In genomic region chr11:72781063-72781312, GRCh38 we compare ENCODE assay signal across 1 cellular context.
TF ChIP-seq lines count a peak whose summit lies in the region.

No MANE protein-coding gene starts in this region.

TF ChIP-seq in HepG2, 621 proteins besides CTCF, POLR2A, EP300 and RAD21 (continued from another document and continues in another):
- TF ChIP-seq ZNF710 (CRISPR knock-in tag; IDR thresholded peaks at IDR 0.05; ENCODE audit: borderline replicate concordance), result no peak
- no peak for TF ChIP-seq SUZ12 (IDR thresholded peaks at IDR 0.05; ENCODE audit: low read depth, low read length)
- no peak for TF ChIP-seq GABPA (IDR thresholded peaks at IDR 0.05; ENCODE audit: low read depth, low read length)
- TF ChIP-seq GABPA (CRISPR knock-in tag; IDR thresholded peaks at IDR 0.05; ENCODE audit: low read depth), result peak; percentile 35; the same call in 1 of the 2 replicates
- no peak for TF ChIP-seq KLF12 (CRISPR knock-in tag; IDR thresholded peaks at IDR 0.05; ENCODE audit: borderline replicate concordance)
- no peak for TF ChIP-seq JUN (CRISPR knock-in tag; IDR thresholded peaks at IDR 0.05)
- TF ChIP-seq ZBTB25 (CRISPR knock-in tag; IDR thresholded peaks at IDR 0.05), result no peak
- peak; percentile 61; the same call in 1 of the 2 replicates for TF ChIP-seq NFKB2 (CRISPR knock-in tag; IDR thresholded peaks at IDR 0.05; ENCODE audit: borderline replicate concordance)
- no peak for TF ChIP-seq ZNF589 (CRISPR knock-in tag; conservative IDR thresholded peaks at IDR 0.05)
- TF ChIP-seq PBX2 (CRISPR knock-in tag; IDR thresholded peaks at IDR 0.05), result no peak
- TF ChIP-seq PREB (CRISPR knock-in tag; IDR thresholded peaks at IDR 0.05), result no peak
- TF ChIP-seq MLX (CRISPR knock-in tag; IDR thresholded peaks at IDR 0.05), result no peak
- no peak for TF ChIP-seq ZNF451 (CRISPR knock-in tag; IDR thresholded peaks at IDR 0.05)
- no peak for TF ChIP-seq ZNF253 (CRISPR knock-in tag; IDR thresholded peaks at IDR 0.05; ENCODE audit: borderline replicate concordance)
- TF ChIP-seq NR2C2 (CRISPR knock-in tag; IDR thresholded peaks at IDR 0.05; ENCODE audit: borderline replicate concordance), result no peak
- no peak; the same call in 1 of the 2 replicates for TF ChIP-seq SALL1 (CRISPR knock-in tag; IDR thresholded peaks at IDR 0.05)
- TF ChIP-seq ZNF557 (CRISPR knock-in tag; IDR thresholded peaks at IDR 0.05), result no peak
- TF ChIP-seq ZNF251 (CRISPR knock-in tag; IDR thresholded peaks at IDR 0.05), result no peak
- TF ChIP-seq ZNF841 (CRISPR knock-in tag; IDR thresholded peaks at IDR 0.05; ENCODE audit: borderline replicate concordance), result no peak
- TF ChIP-seq ZNF597 (CRISPR knock-in tag; IDR thresholded peaks at IDR 0.05), result no peak
- no peak for TF ChIP-seq ZNF678 (CRISPR knock-in tag; IDR thresholded peaks at IDR 0.05)
- no peak for TF ChIP-seq ZMAT5 (CRISPR knock-in tag; IDR thresholded peaks at IDR 0.05; ENCODE audit: borderline replicate concordance, low read depth)
- no peak for TF ChIP-seq SCMH1 (CRISPR knock-in tag; IDR thresholded peaks at IDR 0.05; ENCODE audit: borderline replicate concordance)
- TF ChIP-seq SMAD3 (CRISPR knock-in tag; IDR thresholded peaks at IDR 0.05), result no peak
- TF ChIP-seq ZNF788 (CRISPR knock-in tag; IDR thresholded peaks at IDR 0.05; ENCODE audit: borderline replicate concordance), result no peak
- TF ChIP-seq ZBTB21 (CRISPR knock-in tag; IDR thresholded peaks at IDR 0.05), result no peak
- no peak for TF ChIP-seq DR1 (CRISPR knock-in tag; IDR thresholded peaks at IDR 0.05)
- TF ChIP-seq ISL2 (CRISPR knock-in tag; IDR thresholded peaks at IDR 0.05), result 0 out of 2 replicates have a peak, but pooled peaks have one; percentile 16
- TF ChIP-seq CCDC6 (CRISPR knock-in tag; IDR thresholded peaks at IDR 0.05), result no peak
- TF ChIP-seq ZNF543 (CRISPR knock-in tag; IDR thresholded peaks at IDR 0.05), result no peak
- no peak for TF ChIP-seq ZFP36L2 (CRISPR knock-in tag; IDR thresholded peaks at IDR 0.05)
- TF ChIP-seq ZSCAN22 (CRISPR knock-in tag; IDR thresholded peaks at IDR 0.05), result no peak
- TF ChIP-seq FOSL2 (CRISPR knock-in tag; IDR thresholded peaks at IDR 0.05), result no peak
- TF ChIP-seq HDAC1 (CRISPR knock-in tag; IDR thresholded peaks at IDR 0.05), result 0 out of 2 replicates have a peak, but pooled peaks have one; percentile 35
- TF ChIP-seq ZNF441 (CRISPR knock-in tag; IDR thresholded peaks at IDR 0.05; ENCODE audit: borderline replicate concordance), result no peak
- no peak for TF ChIP-seq SOX5 (CRISPR knock-in tag; IDR thresholded peaks at IDR 0.05; ENCODE audit: borderline replicate concordance)
- TF ChIP-seq ZNF770 (CRISPR knock-in tag; IDR thresholded peaks at IDR 0.05), result 0 out of 2 replicates have a peak, but pooled peaks have one; percentile 28
- no peak for TF ChIP-seq CREM (IDR thresholded peaks at IDR 0.05)
- TF ChIP-seq CREM (CRISPR knock-in tag; IDR thresholded peaks at IDR 0.05), result no peak
- TF ChIP-seq ZBTB49 (CRISPR knock-in tag; IDR thresholded peaks at IDR 0.05; ENCODE audit: borderline replicate concordance), result no peak
- no peak for TF ChIP-seq ZNF549 (CRISPR knock-in tag; IDR thresholded peaks at IDR 0.05)
- TF ChIP-seq ZNF232 (CRISPR knock-in tag; IDR thresholded peaks at IDR 0.05; ENCODE audit: borderline replicate concordance), result no peak
- TF ChIP-seq ZFP36L1 (CRISPR knock-in tag; IDR thresholded peaks at IDR 0.05), result no peak
- no peak for TF ChIP-seq IKZF1 (IDR thresholded peaks at IDR 0.05)
- TF ChIP-seq SRF (IDR thresholded peaks at IDR 0.05; ENCODE audit: low read depth, low read length), result no peak
- no peak for TF ChIP-seq THAP8 (CRISPR knock-in tag; IDR thresholded peaks at IDR 0.05; ENCODE audit: borderline replicate concordance)
- no peak for TF ChIP-seq FOXK2 (IDR thresholded peaks at IDR 0.05)
- no peak for TF ChIP-seq KMT2B (CRISPR knock-in tag; IDR thresholded peaks at IDR 0.05)
- TF ChIP-seq KLF13 (CRISPR knock-in tag; IDR thresholded peaks at IDR 0.05), result no peak
- TF ChIP-seq SMARCE1 (IDR thresholded peaks at IDR 0.05; ENCODE audit: borderline replicate concordance), result no peak
- TF ChIP-seq ZNF577 (CRISPR knock-in tag; IDR thresholded peaks at IDR 0.05; ENCODE audit: borderline replicate concordance, low read depth), result no peak
- TF ChIP-seq ZNF740 (CRISPR knock-in tag; IDR thresholded peaks at IDR 0.05), result no peak
- no peak for TF ChIP-seq LRRFIP1 (CRISPR knock-in tag; conservative IDR thresholded peaks at IDR 0.05)
- TF ChIP-seq MYC (CRISPR knock-in tag; IDR thresholded peaks at IDR 0.05; ENCODE audit: borderline replicate concordance), result peak; percentile 16; the same call in 1 of the 2 replicates
- no peak for TF ChIP-seq ESRRA (CRISPR knock-in tag; IDR thresholded peaks at IDR 0.05; ENCODE audit: low read depth)
- TF ChIP-seq ZBTB38 (CRISPR knock-in tag; IDR thresholded peaks at IDR 0.05), result 0 out of 2 replicates have a peak, but pooled peaks have one; percentile 39
